8 cellular contexts compared by ENCODE assay signal in genomic region chr10:69639291-69640195, GRCh38. TPM values are rescaled to one million over a fixed set of nuclear protein-coding genes. Genes with fewer than 3 reads are reported as not detected.
A peak's percentile ranks its signal among the peaks of the same experiment; 100 is the strongest.
DNase-seq lines count a peak whose midpoint lies in the region; ATAC-seq and TF ChIP-seq lines count a peak whose summit lies in the region.

No MANE protein-coding gene starts in this region.

- TF ChIP-seq CTCF in OCI-LY1 (IDR thresholded peaks at IDR 0.05; ENCODE audit: low read length) (peak; percentile 79), esophagus squamous epithelium (IDR thresholded peaks at IDR 0.05) (peak; percentile 68 to 90 (median 86))

- H3K27ac Mint-ChIP-seq in naive thymus-derived CD8-positive, alpha-beta T cell, result peak overlapping the region in 2 of 10 donors; percentile 4 to 27
- H3K27ac Mint-ChIP-seq in stimulated activated effector memory CD8-positive, alpha-beta T cell treated with anti-CD3 and anti-CD28 coated beads, Interleukin-12 subunit alpha, Interleukin-12 subunit beta, amount 100 ng/mL, for 72 hours, result no peak overlapping the region

- H3K36me3 Mint-ChIP-seq in naive thymus-derived CD8-positive, alpha-beta T cell, result no peaks in the 10 kb centered on the region
- no peaks in the 10 kb centered on the region for H3K36me3 Mint-ChIP-seq in stimulated activated effector memory CD8-positive, alpha-beta T cell treated with anti-CD3 and anti-CD28 coated beads, Interleukin-12 subunit alpha, Interleukin-12 subunit beta, amount 100 ng/mL, for 72 hours

- no peak overlapping the region for H3K4me3 Mint-ChIP-seq in naive thymus-derived CD8-positive, alpha-beta T cell
- no peak overlapping the region for H3K4me3 Mint-ChIP-seq in stimulated activated effector memory CD8-positive, alpha-beta T cell treated with anti-CD3 and anti-CD28 coated beads, Interleukin-12 subunit alpha, Interleukin-12 subunit beta, amount 100 ng/mL, for 72 hours

- H3K79me2 ChIP-seq in OCI-LY1 (ENCODE audit: insufficient read depth, low read length), result no peaks in the 10 kb centered on the region

- H3F3A ChIP-seq in OCI-LY1 (ENCODE audit: insufficient read depth, low read length), result no peaks in the 10 kb centered on the region

- peak; percentile 76 for DNase-seq in AG08396 (ENCODE audit: low spot score)
- peak; percentile 51 for DNase-seq in GM19238 (ENCODE audit: insufficient read length, low spot score)
- peak; percentile 63 for DNase-seq in activated T-cell treated with anti-CD3 and anti-CD28 coated beads for 4 hours
- peak; percentile 11 for DNase-seq in esophagus squamous epithelium (lab: John Stamatoyannopoulos, UW)
- peak; percentile 51 to 85 (median 66) for DNase-seq in naive thymus-derived CD8-positive, alpha-beta T cell
- peak; percentile 37 to 75 for DNase-seq in stimulated activated effector memory CD8-positive, alpha-beta T cell treated with anti-CD3 and anti-CD28 coated beads, Interleukin-12 subunit alpha, Interleukin-12 subunit beta, amount 100 ng/mL, for 72 hours (ENCODE audit: low spot score in 2 of 2)

- H3K9me3 ChIP-seq in OCI-LY1 (ENCODE audit: low read length) (no peaks in the 10 kb centered on the region), esophagus squamous epithelium (no peaks in the 10 kb centered on the region)

- H3K4me3 ChIP-seq in OCI-LY1 (ENCODE audit: low read depth, low read length, poor library complexity, severe bottlenecking) (no peak overlapping the region), esophagus squamous epithelium (peak overlapping the region in 1 of 4 donors; percentile 12)

- WGBS in esophagus squamous epithelium, 2 donors, result 19 to 26% methylated on average over 9 to 11 of the region's 11 CpGs

- no peaks in the 10 kb centered on the region for H3K4me1 ChIP-seq in OCI-LY1 (ENCODE audit: insufficient read depth, low read length, severe bottlenecking)
- H3K4me1 ChIP-seq in esophagus squamous epithelium, result peaks cover 8 to 46% (median 23%) of the 10 kb centered on the region in 3 donors

- peaks cover 0 to 11% (median 2%) of the 10 kb centered on the region in 5 donors for H3K27me3 Mint-ChIP-seq in naive thymus-derived CD8-positive, alpha-beta T cell

- H3K27me3 ChIP-seq in OCI-LY1 (ENCODE audit: insufficient read depth, low read length) (no peaks in the 10 kb centered on the region), esophagus squamous epithelium (peaks cover 0 to 8% (median 0%) of the 10 kb centered on the region in 4 donors)

- H3K36me3 ChIP-seq in OCI-LY1 (ENCODE audit: insufficient read depth, low read length), result no peaks in the 10 kb centered on the region
- H3K36me3 ChIP-seq in esophagus squamous epithelium, result no peaks in the 10 kb centered on the region

- H3K4me1 Mint-ChIP-seq in naive thymus-derived CD8-positive, alpha-beta T cell, result peaks cover 0 to 5% (median under 1%) of the 10 kb centered on the region in 4 donors
- H3K4me1 Mint-ChIP-seq in stimulated activated effector memory CD8-positive, alpha-beta T cell treated with anti-CD3 and anti-CD28 coated beads, Interleukin-12 subunit alpha, Interleukin-12 subunit beta, amount 100 ng/mL, for 72 hours, result no peaks in the 10 kb centered on the region

- intact Hi-C loops in esophagus squamous epithelium (cut with DNase I), result loop anchor here (5.0 to 10.0 kb wide), 3 partner anchors 122 to 225 kb away; partner anchors contain the start of genes COL13A1 and TACR2

- peak; percentile 73 to 88 for ATAC-seq in naive thymus-derived CD8-positive, alpha-beta T cell
- ATAC-seq in stimulated activated effector memory CD8-positive, alpha-beta T cell treated with anti-CD3 and anti-CD28 coated beads, Interleukin-12 subunit alpha, Interleukin-12 subunit beta, amount 100 ng/mL, for 72 hours, result peak; percentile 55
- ATAC-seq in GM21717 (IDR thresholded peaks at IDR 0.05; ENCODE audit: unreplicated experiment), result no peak

- no peaks in the 10 kb centered on the region for H4K20me1 ChIP-seq in OCI-LY1 (ENCODE audit: insufficient read depth, low read length)

- H2AFZ ChIP-seq in OCI-LY1 (ENCODE audit: low read length), result no peak overlapping the region

- no peak for TF ChIP-seq POLR2A in esophagus squamous epithelium (IDR thresholded peaks at IDR 0.05)

- no peak overlapping the region for H3K9ac ChIP-seq in OCI-LY1 (ENCODE audit: low read length)

- no peaks in the 10 kb centered on the region for H3K9me3 Mint-ChIP-seq in naive thymus-derived CD8-positive, alpha-beta T cell
- H3K9me3 Mint-ChIP-seq in stimulated activated effector memory CD8-positive, alpha-beta T cell treated with anti-CD3 and anti-CD28 coated beads, Interleukin-12 subunit alpha, Interleukin-12 subunit beta, amount 100 ng/mL, for 72 hours, result no peaks in the 10 kb centered on the region

- POLR2A ChIA-PET in naive thymus-derived CD8-positive, alpha-beta T cell (lab: Charles Lee), result no interaction called here

- no peak overlapping the region for H3K4me2 ChIP-seq in OCI-LY1 (ENCODE audit: low read length)

- H3K9me2 ChIP-seq in OCI-LY1 (ENCODE audit: low read depth, low read length), result no peaks in the 10 kb centered on the region

- H3K27ac ChIP-seq in OCI-LY1 (ENCODE audit: low read depth, low read length, poor library complexity, severe bottlenecking) (no peak overlapping the region), esophagus squamous epithelium (peak overlapping the region; percentile 68 to 77 (median 74))

RNA-seq across cellular contexts. Expression of gene FAM241B, which starts 9.5 kb away (rescaled TPM):
- total RNA-seq in esophagus squamous epithelium, result 1 to 10 TPM in 3 of 4 donors, not detected in 1; 1.2 to 1.7 (median 1.3) TPM
- 10 to 100 TPM; 11.2 to 15.2 TPM for total RNA-seq in naive thymus-derived CD8-positive, alpha-beta T cell
- polyA plus RNA-seq in naive thymus-derived CD8-positive, alpha-beta T cell, result 10 to 100 TPM; 12.3 to 18.5 (median 16.0) TPM

Comparison
In these comparisons a context has a peak if more than half of its experiments do, and no peak if none do; other contexts are left out.
1. DNase-seq: peak in every context shown above with its lines; median percentile 76 in AG08396; 66 in naive thymus-derived CD8-positive, alpha-beta T cell; 63 in activated T-cell treated with anti-CD3 and anti-CD28 coated beads for 4 hours; 56 in stimulated activated effector memory CD8-positive, alpha-beta T cell treated with anti-CD3 and anti-CD28 coated beads, Interleukin-12 subunit alpha, Interleukin-12 subunit beta, amount 100 ng/mL, for 72 hours; 51 in GM19238; 11 in esophagus squamous epithelium.
2. RNA of gene FAM241B, which starts 9.5 kb away (total RNA-seq): 11.2 to 15.2 TPM in naive thymus-derived CD8-positive, alpha-beta T cell; 1.2 to 1.7 TPM in esophagus squamous epithelium; every median in the first group is over 4 times any median in the second.